ENCODE assay signal across 20 cellular contexts in the genomic region with DNA sequence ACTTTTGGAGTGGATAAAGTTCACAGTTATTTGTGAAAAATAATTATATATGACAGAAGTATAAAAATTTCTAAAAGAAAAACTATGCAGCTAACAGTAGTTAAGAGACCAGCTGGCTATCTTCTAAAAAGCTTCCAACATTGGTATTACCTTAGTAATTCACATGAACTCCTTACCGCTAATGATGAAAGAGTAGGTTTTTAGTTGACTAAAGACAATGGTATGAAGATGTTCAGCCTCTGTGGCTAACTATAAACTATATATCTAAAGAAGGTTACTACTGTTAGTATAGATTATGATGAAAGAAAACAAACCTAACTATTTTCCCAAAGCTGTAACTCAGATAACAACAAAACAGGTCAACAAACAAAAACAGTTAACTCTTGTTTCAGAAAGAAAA. TPM values are rescaled to one million over a fixed set of nuclear protein-coding genes. Genes with fewer than 3 reads are reported as not detected.
DNase-seq lines count a peak whose midpoint lies in the region; TF ChIP-seq lines count a peak whose summit lies in the region.
"Had no signal": no experiment of that assay in that cellular context is flagged by ENCODE, and none has a peak within 500 bp of the region (broad histone marks: within the 10 kb centered on the region; RNA-seq: fewer than 3 reads in every experiment).

No MANE protein-coding gene starts in this region.

- TF ChIP-seq CTCF in mammary epithelial cell (conservative IDR thresholded peaks at IDR 0.05 in 1 of 2, IDR thresholded peaks at IDR 0.05 in 1 of 2; ENCODE audit: extremely low read depth in 1 of 2, insufficient read depth in 1 of 2, low read depth in 1 of 2, low read length in 2 of 2) (no peak), breast epithelium (IDR thresholded peaks at IDR 0.05) (no peak), RWPE1 (conservative IDR thresholded peaks at IDR 0.05; ENCODE audit: low read depth) (no peak), ovary (IDR thresholded peaks at IDR 0.05) (no peak), tibial artery (IDR thresholded peaks at IDR 0.05) (no peak)

- POLR2A ChIA-PET in RWPE1 (lab: Yijun Ruan, JAX; ENCODE audit: low non-redundant PET) = no interaction called here

- TF ChIP-seq EP300 in ovary (IDR thresholded peaks at IDR 0.05) = no peak

- peaks cover 94% of the 10 kb centered on the region for H3K79me2 ChIP-seq in mammary epithelial cell (ENCODE audit: insufficient read depth, low read length)

- DNase-seq in mammary epithelial cell (peak; percentile 24), breast epithelium (ENCODE audit: low spot score in 2 of 2) (no peak), RWPE1 (ENCODE audit: low spot score) (peak; percentile 8), epithelial cell of prostate (ENCODE audit: low read depth, low spot score) (no peak), ovary (no peak), substantia nigra (lab: John Stamatoyannopoulos, UW) (no peak), tibial artery (no peak), NCI-H2196 treated with DMSO at 0.1 percent for 48 hours (lab: John Stamatoyannopoulos, UW; ENCODE audit: unreplicated experiment) (no peak)
- DNase-seq: activated CD4-positive, alpha-beta T cell treated with anti-CD3 and anti-CD28 coated beads, Interleukin-2, amount 50 U/mL, for 1 hour; COR-L47; DMS79 treated with DMSO at 0.1 percent for 48 hours; glutamatergic neuron; naive thymus-derived CD8-positive, alpha-beta T cell; NCI-H1417; NCI-H2081 treated with DMSO at 0.1 percent for 48 hours; NCI-H446; stimulated activated CD4-positive, alpha-beta T cell treated with anti-CD3 and anti-CD28 coated beads, Interleukin-2, amount 100 ng/mL, for 24 hours; transverse colon had no signal

- no peaks in the 10 kb centered on the region for H3K9me3 ChIP-seq in mammary epithelial cell (replicated peaks; ENCODE audit: insufficient read depth, low read length)
- no peaks in the 10 kb centered on the region for H3K9me3 ChIP-seq in breast epithelium
- no peaks in the 10 kb centered on the region for H3K9me3 ChIP-seq in ovary
- no peaks in the 10 kb centered on the region for H3K9me3 ChIP-seq in tibial artery
- H3K9me3 ChIP-seq: right atrium auricular region, transverse colon had no signal

- 92% methylated on average over 1 of the region's 1 CpG for WGBS in mammary epithelial cell (ENCODE audit: low coverage, missing lambda C conversion rate)
- WGBS in ovary, 3 donors = 91 to 92% (median 91%) methylated on average over 1 of the region's 1 CpG

- no peaks in the 10 kb centered on the region for H3K4me1 ChIP-seq in mammary epithelial cell (ENCODE audit: insufficient read depth, low read length)
- H3K4me1 ChIP-seq in breast epithelium = peaks cover 0 to 4% of the 10 kb centered on the region in 2 donors
- H3K4me1 ChIP-seq in ovary (ENCODE audit: insufficient read depth) = peaks cover 3% of the 10 kb centered on the region
- H3K4me1 ChIP-seq in tibial artery = peaks cover 0 to 42% (median 10%) of the 10 kb centered on the region in 4 donors

- no peak overlapping the region for H2AFZ ChIP-seq in mammary epithelial cell (ENCODE audit: low read depth, low read length)

- in situ Hi-C loops in mammary epithelial cell (cut with MboI; ENCODE audit: low sequenced_read_pairs in 2 of 2) = no loop called here

- no peak overlapping the region for H3K4me3 ChIP-seq in mammary epithelial cell (replicated peaks in 1 of 3; ENCODE audit: insufficient read depth in 1 of 3, low read depth in 2 of 3, low read length in 3 of 3)
- H3K4me3 ChIP-seq in breast epithelium = no peak overlapping the region
- H3K4me3 ChIP-seq in ovary = no peak overlapping the region
- no peak overlapping the region for H3K4me3 ChIP-seq in tibial artery
- H3K4me3 ChIP-seq: right atrium auricular region, transverse colon had no signal

- intact Hi-C loops in mammary epithelial cell (cut with micrococcal nuclease) = no loop called here
- intact Hi-C loops in breast epithelium (cut with DNase I; ENCODE audit: low total_unique reads) = no loop called here
- intact Hi-C loops in ovary (cut with DNase I) = no loop called here
- intact Hi-C loops in tibial artery (cut with DNase I; ENCODE audit: low total_unique reads) = no loop called here

- CTCF ChIA-PET in mammary epithelial cell (lab: Charles Lee; ENCODE audit: low non-redundant PET) (no interaction called here), RWPE1 (lab: Yijun Ruan, JAX) (no interaction called here)

- dilution Hi-C loops in mammary epithelial cell (cut with HindIII; ENCODE audit: low sequenced_read_pairs) = loop anchor here (25.0 kb wide), 1 partner anchor 247 kb away; no protein-coding TSS in a partner anchor

- H3K27me3 ChIP-seq in mammary epithelial cell (ENCODE audit: insufficient read depth, low read length) (no peaks in the 10 kb centered on the region), breast epithelium (no peaks in the 10 kb centered on the region), ovary (no peaks in the 10 kb centered on the region), tibial artery (no peaks in the 10 kb centered on the region)
- H3K27me3 ChIP-seq: right atrium auricular region, transverse colon had no signal

- no peaks in the 10 kb centered on the region for H4K20me1 ChIP-seq in mammary epithelial cell (ENCODE audit: insufficient read depth, low read length)

- H3K9ac ChIP-seq in mammary epithelial cell (ENCODE audit: insufficient read depth, low read length) = no peak overlapping the region
- H3K9ac ChIP-seq: KMS-11 had no signal

- no peak overlapping the region for H3K27ac ChIP-seq in mammary epithelial cell (ENCODE audit: insufficient read depth, low read depth, low read length)
- H3K27ac ChIP-seq in breast epithelium = no peak overlapping the region
- peak overlapping the region; percentile 37; the same call in 1 of the 2 replicates for H3K27ac ChIP-seq in RWPE1
- peak overlapping the region; percentile 3 for H3K27ac ChIP-seq in epithelial cell of prostate
- no peak overlapping the region for H3K27ac ChIP-seq in ovary
- H3K27ac ChIP-seq in substantia nigra (ENCODE audit: low read depth, low read length, poor library complexity, severe bottlenecking) = no peak overlapping the region
- no peak overlapping the region for H3K27ac ChIP-seq in tibial artery
- H3K27ac ChIP-seq: KMS-11, right atrium auricular region, transverse colon had no signal

- BruUV-seq in mammary epithelial cell (replicated peaks; lab: Mats Ljungman, UMichigan) = no TSS peak

- no peak overlapping the region for H3K4me2 ChIP-seq in mammary epithelial cell (ENCODE audit: insufficient read depth, low read depth, low read length)
- H3K4me2 ChIP-seq: KMS-11 had no signal

- H3K36me3 ChIP-seq in mammary epithelial cell (ENCODE audit: insufficient read depth, low read length) (peaks cover 30% of the 10 kb centered on the region), breast epithelium (no peaks in the 10 kb centered on the region), ovary (no peaks in the 10 kb centered on the region), tibial artery (peaks cover 15 to 48% (median 44%) of the 10 kb centered on the region in 3 donors)

- TF ChIP-seq POLR2A in breast epithelium (IDR thresholded peaks at IDR 0.05) (no peak), ovary (IDR thresholded peaks at IDR 0.05) (no peak)

RNA-seq across cellular contexts. Expression of a gene that starts 10.4 kb away (rescaled TPM):
- total RNA-seq in mammary epithelial cell = 100 to 1,000 TPM; 177 to 250 TPM
- 206 TPM for polyA plus RNA-seq in mammary epithelial cell
- 499 TPM for polyA minus RNA-seq in mammary epithelial cell
- total RNA-seq in breast epithelium = 100 to 1,000 TPM; 267 to 346 (median 271) TPM
- total RNA-seq in ovary = 100 to 1,000 TPM; 220 to 564 (median 355) TPM
- polyA plus RNA-seq in ovary = 100 to 1,000 TPM; 296 to 772 TPM

Comparison
In these comparisons a context has a peak if more than half of its experiments do, and no peak if none do; other contexts are left out.
1. DNase-seq: peak in mammary epithelial cell (single experiment) and RWPE1 (single experiment); none in breast epithelium (0 of 2), epithelial cell of prostate (single experiment), ovary (0 of 5), substantia nigra (0 of 49), tibial artery (0 of 2) and NCI-H2196 treated with DMSO at 0.1 percent for 48 hours (single experiment).
2. H3K27ac ChIP-seq: peak in RWPE1 (single experiment) and epithelial cell of prostate (single experiment); none in mammary epithelial cell (single experiment), breast epithelium (0 of 2), ovary (0 of 2), substantia nigra (single experiment) and tibial artery (0 of 2).